In the genomic region with DNA sequence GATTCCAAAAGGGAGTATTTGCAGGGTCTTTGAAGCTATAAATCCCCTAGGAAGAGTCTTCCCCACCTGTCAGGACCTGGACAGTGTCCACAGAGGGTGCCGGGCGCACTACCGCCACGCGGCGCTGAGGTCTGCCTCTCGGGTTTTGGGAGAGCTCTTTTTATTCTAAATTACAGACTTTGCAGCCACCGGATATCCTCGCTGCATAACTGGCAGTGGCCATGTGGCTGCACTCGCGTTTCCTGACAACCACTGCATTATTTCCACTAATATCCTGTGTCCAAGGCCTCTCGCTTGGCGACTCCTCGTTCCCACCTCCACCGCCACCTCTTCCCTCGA, we compare ENCODE assay signal across 8 cellular contexts. TPM values are rescaled to one million over a fixed set of nuclear protein-coding genes. Genes with fewer than 3 reads are reported as not detected.
DNase-seq lines count a peak whose midpoint lies in the region; ATAC-seq and TF ChIP-seq lines count a peak whose summit lies in the region.

No MANE protein-coding gene starts in this region.

- DNase-seq in DND-41 (peak; percentile 55), NCI-H1092 (lab: John Stamatoyannopoulos, UW) (peak; percentile 21), Right ventricle myocardium superior (peak; percentile 68), ovary (peak in 4 of 5 donors; percentile 65 to 72 (median 66)), NCI-H128 (lab: John Stamatoyannopoulos, UW; ENCODE audit: unreplicated experiment) (no peak)
- no peak for DNase-seq in activated CD4-positive, CD25-positive, alpha-beta regulatory T cell treated with anti-CD3 and anti-CD28 coated beads, Interleukin-2, amount 50 U/mL, for 72 hours

- no peaks in the 10 kb centered on the region for H3K27me3 Mint-ChIP-seq in activated naive CD4-positive, alpha-beta T cell treated with anti-CD3 and anti-CD28 coated beads, Interleukin-2, amount 50 U/mL, for 24 hours

- peaks cover 41% of the 10 kb centered on the region for H3K36me3 ChIP-seq in DND-41 (ENCODE audit: insufficient read depth, low read length)
- no peaks in the 10 kb centered on the region for H3K36me3 ChIP-seq in ovary

- no peaks in the 10 kb centered on the region for H3K9me3 Mint-ChIP-seq in activated naive CD4-positive, alpha-beta T cell treated with anti-CD3 and anti-CD28 coated beads, Interleukin-2, amount 50 U/mL, for 24 hours

- ATAC-seq in DND-41 (ENCODE audit: insufficient read depth, low read depth) (peak; percentile 8), GM21529 (IDR thresholded peaks at IDR 0.05; ENCODE audit: unreplicated experiment) (peak; percentile 3), Right ventricle myocardium superior (ENCODE audit: poor library complexity) (peak; percentile 65)

- peaks cover 6% of the 10 kb centered on the region for H3K36me3 Mint-ChIP-seq in activated naive CD4-positive, alpha-beta T cell treated with anti-CD3 and anti-CD28 coated beads, Interleukin-2, amount 50 U/mL, for 24 hours

- H3K4me1 Mint-ChIP-seq in activated naive CD4-positive, alpha-beta T cell treated with anti-CD3 and anti-CD28 coated beads, Interleukin-2, amount 50 U/mL, for 24 hours = peaks cover 39% of the 10 kb centered on the region

- peak overlapping the region; percentile 93 for H3K27ac Mint-ChIP-seq in activated naive CD4-positive, alpha-beta T cell treated with anti-CD3 and anti-CD28 coated beads, Interleukin-2, amount 50 U/mL, for 24 hours

- H3K4me2 ChIP-seq in DND-41 (ENCODE audit: insufficient read depth, low read length) = peak overlapping the region; percentile 85

- H3K9me3 ChIP-seq in DND-41 (ENCODE audit: insufficient read depth, low read length, severe bottlenecking) (no peaks in the 10 kb centered on the region), ovary (no peaks in the 10 kb centered on the region)

- intact Hi-C loops in Right ventricle myocardium superior (cut with DNase I) (loop anchor here (5.0 to 10.0 kb wide), 3 partner anchors 69 to 121 kb away; partner anchors contain the start of gene MND1), ovary (cut with DNase I) (loop anchor here (5.0 to 10.0 kb wide), 4 partner anchors 79 to 311 kb away; partner anchors contain the start of gene MND1 (in 1 of the 4))

- TF ChIP-seq CTCF in DND-41 (IDR thresholded peaks at IDR 0.05; ENCODE audit: borderline replicate concordance, extremely low read depth, low read length, poor library complexity, severe bottlenecking) (peak; percentile 16), ovary (IDR thresholded peaks at IDR 0.05) (peak in 1 of 3 donors; percentile 28)

- H3K27ac ChIP-seq in DND-41 (ENCODE audit: low read length) (peak overlapping the region; percentile 82), ovary (peak overlapping the region in 1 of 2 donors; percentile 68)

- H3K9ac ChIP-seq in DND-41 (ENCODE audit: low read depth, low read length) = peak overlapping the region; percentile 90

- H3K79me2 ChIP-seq in DND-41 (ENCODE audit: insufficient read depth, low read length) = peaks cover 54% of the 10 kb centered on the region

- WGBS in ovary, 3 donors = 0 to 3% (median 0%) methylated on average over 16 of the region's 16 CpGs

- H3K4me3 ChIP-seq in DND-41 (ENCODE audit: low read depth in 1 of 2, low read length in 2 of 2) (peak overlapping the region; percentile 34 to 83; a peak in 3 of 4 replicates), ovary (peak overlapping the region; percentile 69)

- TF ChIP-seq EP300 in ovary (IDR thresholded peaks at IDR 0.05) = no peak

- H3K27me3 ChIP-seq in DND-41 (ENCODE audit: insufficient read depth, low read length, poor library complexity) = no peaks in the 10 kb centered on the region
- H3K27me3 ChIP-seq in ovary = no peaks in the 10 kb centered on the region

- peak overlapping the region; percentile 57 for H2AFZ ChIP-seq in DND-41 (ENCODE audit: low read depth, low read length)

- peaks cover 37% of the 10 kb centered on the region for H4K20me1 ChIP-seq in DND-41 (ENCODE audit: insufficient read depth, low read length)

- H3K4me1 ChIP-seq in DND-41 (ENCODE audit: insufficient read depth, low read length) (peaks cover 42% of the 10 kb centered on the region), ovary (ENCODE audit: insufficient read depth) (peaks cover 3% of the 10 kb centered on the region)

- TF ChIP-seq POLR2A in ovary (IDR thresholded peaks at IDR 0.05) = no peak

- H3K4me3 Mint-ChIP-seq in activated naive CD4-positive, alpha-beta T cell treated with anti-CD3 and anti-CD28 coated beads, Interleukin-2, amount 50 U/mL, for 24 hours = peak overlapping the region; percentile 91

RNA-seq across cellular contexts. Expression of gene TMEM131L, which starts 0.6 kb away (rescaled TPM):
- total RNA-seq in Right ventricle myocardium superior (13.7 TPM), ovary (10 to 100 TPM in 5 of 7 donors, 1 to 10 TPM in 2; 7.7 to 13.1 (median 10.7) TPM)
- polyA plus RNA-seq in ovary = 10 to 100 TPM in 1 of 2 donors, 1 to 10 TPM in 1; 3.6 to 18.4 TPM

Comparison
In these comparisons a context has a peak if more than half of its experiments do, and no peak if none do; other contexts are left out.
1. ATAC-seq: peak in every context shown above with its lines; median percentile 65 in Right ventricle myocardium superior; 8 in DND-41; 3 in GM21529.
2. DNase-seq: peak in DND-41 (single experiment), NCI-H1092 (single experiment), Right ventricle myocardium superior (single experiment) and ovary (4 of 5); none in NCI-H128 (single experiment) and activated CD4-positive, CD25-positive, alpha-beta regulatory T cell treated with anti-CD3 and anti-CD28 coated beads, Interleukin-2, amount 50 U/mL, for 72 hours (single experiment).